ENCODE assay signal across 1 cellular context in the genomic region with DNA sequence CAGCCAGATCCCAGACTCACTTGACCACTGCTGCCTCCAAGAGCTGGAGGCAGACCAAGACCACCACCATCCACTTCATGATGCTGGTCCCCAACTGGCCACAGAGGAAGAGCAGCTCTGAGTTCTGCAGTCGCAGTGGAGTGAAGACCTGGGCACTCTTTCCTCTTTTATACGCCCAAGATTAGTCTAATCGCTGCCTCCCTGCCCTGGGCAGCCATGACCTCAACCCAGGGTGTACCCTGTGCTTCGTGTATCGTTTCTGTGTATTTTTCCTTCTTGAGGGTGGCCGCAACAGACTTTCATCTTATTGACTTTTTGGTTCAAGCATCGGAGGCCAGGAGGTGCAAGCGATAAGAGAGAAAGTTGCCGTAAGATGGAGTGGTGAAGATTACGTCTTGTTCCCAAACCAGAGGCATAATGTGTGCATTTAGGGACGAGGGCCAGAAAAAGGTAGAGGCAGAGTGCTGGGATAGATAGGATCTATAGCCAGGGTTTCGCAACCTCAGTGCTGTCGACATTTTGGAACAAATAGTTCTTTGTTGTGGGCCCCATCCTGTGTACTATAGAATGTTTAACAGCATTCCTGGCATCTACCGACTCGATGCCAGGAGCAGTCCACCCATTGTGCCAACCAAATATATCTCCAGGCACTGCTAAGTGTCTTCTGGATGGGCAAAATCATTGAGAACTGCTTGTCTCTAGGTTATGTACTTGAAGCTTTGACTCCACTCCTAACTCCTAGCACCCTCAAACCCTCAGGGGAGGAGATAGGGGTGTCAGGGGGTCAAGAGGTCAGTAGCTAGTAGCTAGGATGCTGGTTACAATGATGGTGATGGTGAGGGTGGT.
A peak's percentile ranks its signal among the peaks of the same experiment; 100 is the strongest.
TF ChIP-seq lines count a peak whose summit lies in the region.

A gene (minus strand): TSS at position 142 of the 846 bp plus-strand sequence. CDS start 63 bp downstream, at position 79.

TF ChIP-seq in HepG2, 621 proteins besides CTCF, POLR2A, EP300 and RAD21 (continued from another document and continues in another):
- TF ChIP-seq POLR2G (IDR thresholded peaks at IDR 0.05; ENCODE audit: low read depth, low read length) (peak; percentile 84), ZC3H13 (CRISPR knock-in tag; IDR thresholded peaks at IDR 0.05) (peak; percentile 55), KAT2B (IDR thresholded peaks at IDR 0.05; ENCODE audit: borderline replicate concordance, low read depth, low read length) (no peak), ZNF747 (CRISPR knock-in tag; IDR thresholded peaks at IDR 0.05; ENCODE audit: borderline replicate concordance) (peak; percentile 75), NFKBIZ (CRISPR knock-in tag; IDR thresholded peaks at IDR 0.05) (peak; percentile 56; the same call in 1 of the 2 replicates), SALL2 (CRISPR knock-in tag; IDR thresholded peaks at IDR 0.05) (0 out of 2 replicates have a peak, but pooled peaks have one; percentile 62), RFXANK (CRISPR knock-in tag; IDR thresholded peaks at IDR 0.05) (no peak), ZNF7 (CRISPR knock-in tag; IDR thresholded peaks at IDR 0.05) (no peak), ZNF589 (CRISPR knock-in tag; conservative IDR thresholded peaks at IDR 0.05) (0 out of 2 replicates have a peak, but pooled peaks have one; percentile 30), POLR2AphosphoS5 (IDR thresholded peaks at IDR 0.05; ENCODE audit: low read depth, low read length) (peak; percentile 62; the same call in 1 of the 2 replicates), ZNF652 (CRISPR knock-in tag; IDR thresholded peaks at IDR 0.05; ENCODE audit: borderline replicate concordance, low read depth) (no peak), RFX3 (CRISPR knock-in tag; IDR thresholded peaks at IDR 0.05) (no peak), ELF4 (CRISPR knock-in tag; IDR thresholded peaks at IDR 0.05; ENCODE audit: borderline replicate concordance) (no peak), CHD4 (IDR thresholded peaks at IDR 0.05; ENCODE audit: borderline replicate concordance, low read length) (peak; percentile 94), CAMTA2 (CRISPR knock-in tag; IDR thresholded peaks at IDR 0.05; ENCODE audit: borderline replicate concordance) (no peak), ZNF333 (CRISPR knock-in tag; IDR thresholded peaks at IDR 0.05; ENCODE audit: borderline replicate concordance) (no peak), NCOA2 (CRISPR knock-in tag; IDR thresholded peaks at IDR 0.05) (peak; percentile 95), NONO (IDR thresholded peaks at IDR 0.05) (no peak), NONO (CRISPR knock-in tag; conservative IDR thresholded peaks at IDR 0.05) (peak; percentile 97), ELF3 (CRISPR knock-in tag; IDR thresholded peaks at IDR 0.05) (peak; percentile 64), SMC3 (IDR thresholded peaks at IDR 0.05; ENCODE audit: low read length) (peak; percentile 40), HMG20A (CRISPR knock-in tag; IDR thresholded peaks at IDR 0.05; ENCODE audit: borderline replicate concordance) (peak; percentile 88), SIN3B (IDR thresholded peaks at IDR 0.05; ENCODE audit: low read length) (no peak), TCF12 (IDR thresholded peaks at IDR 0.05) (no peak), TCF12 (CRISPR knock-in tag; IDR thresholded peaks at IDR 0.05) (0 out of 2 replicates have a peak, but pooled peaks have one; percentile 66), ZNF768 (CRISPR knock-in tag; IDR thresholded peaks at IDR 0.05) (peak; percentile 54), RFX1 (IDR thresholded peaks at IDR 0.05) (no peak), ZNF891 (CRISPR knock-in tag; IDR thresholded peaks at IDR 0.05) (peak; percentile 90; the same call in 1 of the 2 replicates), TRIM24 (CRISPR knock-in tag; IDR thresholded peaks at IDR 0.05) (peak; percentile 53; the same call in 1 of the 2 replicates), ZSCAN25 (CRISPR knock-in tag; IDR thresholded peaks at IDR 0.05) (no peak; the same call in 1 of the 2 replicates), ZNF224 (CRISPR knock-in tag; IDR thresholded peaks at IDR 0.05) (peak; percentile 84; the same call in 1 of the 2 replicates)
- TF ChIP-seq, protein P1, sequence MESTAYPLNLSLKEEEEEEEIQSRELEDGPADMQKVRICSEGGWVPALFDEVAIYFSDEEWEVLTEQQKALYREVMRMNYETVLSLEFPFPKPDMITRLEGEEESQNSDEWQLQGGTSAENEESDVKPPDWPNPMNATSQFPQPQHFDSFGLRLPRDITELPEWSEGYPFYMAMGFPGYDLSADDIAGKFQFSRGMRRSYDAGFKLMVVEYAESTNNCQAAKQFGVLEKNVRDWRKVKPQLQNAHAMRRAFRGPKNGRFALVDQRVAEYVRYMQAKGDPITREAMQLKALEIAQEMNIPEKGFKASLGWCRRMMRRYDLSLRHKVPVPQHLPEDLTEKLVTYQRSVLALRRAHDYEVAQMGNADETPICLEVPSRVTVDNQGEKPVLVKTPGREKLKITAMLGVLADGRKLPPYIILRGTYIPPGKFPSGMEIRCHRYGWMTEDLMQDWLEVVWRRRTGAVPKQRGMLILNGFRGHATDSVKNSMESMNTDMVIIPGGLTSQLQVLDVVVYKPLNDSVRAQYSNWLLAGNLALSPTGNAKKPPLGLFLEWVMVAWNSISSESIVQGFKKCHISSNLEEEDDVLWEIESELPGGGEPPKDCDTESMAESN (CRISPR knock-in tag; conservative IDR thresholded peaks at IDR 0.05) = peak; percentile 90
- TF ChIP-seq, protein P2, sequence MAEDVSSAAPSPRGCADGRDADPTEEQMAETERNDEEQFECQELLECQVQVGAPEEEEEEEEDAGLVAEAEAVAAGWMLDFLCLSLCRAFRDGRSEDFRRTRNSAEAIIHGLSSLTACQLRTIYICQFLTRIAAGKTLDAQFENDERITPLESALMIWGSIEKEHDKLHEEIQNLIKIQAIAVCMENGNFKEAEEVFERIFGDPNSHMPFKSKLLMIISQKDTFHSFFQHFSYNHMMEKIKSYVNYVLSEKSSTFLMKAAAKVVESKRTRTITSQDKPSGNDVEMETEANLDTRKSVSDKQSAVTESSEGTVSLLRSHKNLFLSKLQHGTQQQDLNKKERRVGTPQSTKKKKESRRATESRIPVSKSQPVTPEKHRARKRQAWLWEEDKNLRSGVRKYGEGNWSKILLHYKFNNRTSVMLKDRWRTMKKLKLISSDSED (CRISPR knock-in tag; IDR thresholded peaks at IDR 0.05) = no peak
- TF ChIP-seq, protein P3, sequence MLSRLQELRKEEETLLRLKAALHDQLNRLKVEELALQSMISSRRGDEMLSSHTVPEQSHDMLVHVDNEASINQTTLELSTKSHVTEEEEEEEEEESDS (CRISPR knock-in tag; IDR thresholded peaks at IDR 0.05; ENCODE audit: borderline replicate concordance) = peak; percentile 92; the same call in 1 of the 2 replicates
- TF ChIP-seq, protein P4, sequence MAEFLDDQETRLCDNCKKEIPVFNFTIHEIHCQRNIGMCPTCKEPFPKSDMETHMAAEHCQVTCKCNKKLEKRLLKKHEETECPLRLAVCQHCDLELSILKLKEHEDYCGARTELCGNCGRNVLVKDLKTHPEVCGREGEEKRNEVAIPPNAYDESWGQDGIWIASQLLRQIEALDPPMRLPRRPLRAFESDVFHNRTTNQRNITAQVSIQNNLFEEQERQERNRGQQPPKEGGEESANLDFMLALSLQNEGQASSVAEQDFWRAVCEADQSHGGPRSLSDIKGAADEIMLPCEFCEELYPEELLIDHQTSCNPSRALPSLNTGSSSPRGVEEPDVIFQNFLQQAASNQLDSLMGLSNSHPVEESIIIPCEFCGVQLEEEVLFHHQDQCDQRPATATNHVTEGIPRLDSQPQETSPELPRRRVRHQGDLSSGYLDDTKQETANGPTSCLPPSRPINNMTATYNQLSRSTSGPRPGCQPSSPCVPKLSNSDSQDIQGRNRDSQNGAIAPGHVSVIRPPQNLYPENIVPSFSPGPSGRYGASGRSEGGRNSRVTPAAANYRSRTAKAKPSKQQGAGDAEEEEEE (CRISPR knock-in tag; IDR thresholded peaks at IDR 0.05; ENCODE audit: borderline replicate concordance) = no peak
- TF ChIP-seq, protein P5, sequence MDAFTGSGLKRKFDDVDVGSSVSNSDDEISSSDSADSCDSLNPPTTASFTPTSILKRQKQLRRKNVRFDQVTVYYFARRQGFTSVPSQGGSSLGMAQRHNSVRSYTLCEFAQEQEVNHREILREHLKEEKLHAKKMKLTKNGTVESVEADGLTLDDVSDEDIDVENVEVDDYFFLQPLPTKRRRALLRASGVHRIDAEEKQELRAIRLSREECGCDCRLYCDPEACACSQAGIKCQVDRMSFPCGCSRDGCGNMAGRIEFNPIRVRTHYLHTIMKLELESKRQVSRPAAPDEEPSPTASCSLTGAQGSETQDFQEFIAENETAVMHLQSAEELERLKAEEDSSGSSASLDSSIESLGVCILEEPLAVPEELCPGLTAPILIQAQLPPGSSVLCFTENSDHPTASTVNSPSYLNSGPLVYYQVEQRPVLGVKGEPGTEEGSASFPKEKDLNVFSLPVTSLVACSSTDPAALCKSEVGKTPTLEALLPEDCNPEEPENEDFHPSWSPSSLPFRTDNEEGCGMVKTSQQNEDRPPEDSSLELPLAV (CRISPR knock-in tag; conservative IDR thresholded peaks at IDR 0.05; ENCODE audit: low read depth) = no peak
- TF ChIP-seq, protein P6, sequence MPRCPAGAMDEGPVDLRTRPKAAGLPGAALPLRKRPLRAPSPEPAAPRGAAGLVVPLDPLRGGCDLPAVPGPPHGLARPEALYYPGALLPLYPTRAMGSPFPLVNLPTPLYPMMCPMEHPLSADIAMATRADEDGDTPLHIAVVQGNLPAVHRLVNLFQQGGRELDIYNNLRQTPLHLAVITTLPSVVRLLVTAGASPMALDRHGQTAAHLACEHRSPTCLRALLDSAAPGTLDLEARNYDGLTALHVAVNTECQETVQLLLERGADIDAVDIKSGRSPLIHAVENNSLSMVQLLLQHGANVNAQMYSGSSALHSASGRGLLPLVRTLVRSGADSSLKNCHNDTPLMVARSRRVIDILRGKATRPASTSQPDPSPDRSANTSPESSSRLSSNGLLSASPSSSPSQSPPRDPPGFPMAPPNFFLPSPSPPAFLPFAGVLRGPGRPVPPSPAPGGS (CRISPR knock-in tag; IDR thresholded peaks at IDR 0.05) = peak; percentile 87
- TF ChIP-seq, protein P7, sequence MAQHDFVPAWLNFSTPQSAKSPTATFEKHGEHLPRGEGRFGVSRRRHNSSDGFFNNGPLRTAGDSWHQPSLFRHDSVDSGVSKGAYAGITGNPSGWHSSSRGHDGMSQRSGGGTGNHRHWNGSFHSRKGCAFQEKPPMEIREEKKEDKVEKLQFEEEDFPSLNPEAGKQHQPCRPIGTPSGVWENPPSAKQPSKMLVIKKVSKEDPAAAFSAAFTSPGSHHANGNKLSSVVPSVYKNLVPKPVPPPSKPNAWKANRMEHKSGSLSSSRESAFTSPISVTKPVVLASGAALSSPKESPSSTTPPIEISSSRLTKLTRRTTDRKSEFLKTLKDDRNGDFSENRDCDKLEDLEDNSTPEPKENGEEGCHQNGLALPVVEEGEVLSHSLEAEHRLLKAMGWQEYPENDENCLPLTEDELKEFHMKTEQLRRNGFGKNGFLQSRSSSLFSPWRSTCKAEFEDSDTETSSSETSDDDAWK (CRISPR knock-in tag; IDR thresholded peaks at IDR 0.05) = no peak
- TF ChIP-seq, protein P8, sequence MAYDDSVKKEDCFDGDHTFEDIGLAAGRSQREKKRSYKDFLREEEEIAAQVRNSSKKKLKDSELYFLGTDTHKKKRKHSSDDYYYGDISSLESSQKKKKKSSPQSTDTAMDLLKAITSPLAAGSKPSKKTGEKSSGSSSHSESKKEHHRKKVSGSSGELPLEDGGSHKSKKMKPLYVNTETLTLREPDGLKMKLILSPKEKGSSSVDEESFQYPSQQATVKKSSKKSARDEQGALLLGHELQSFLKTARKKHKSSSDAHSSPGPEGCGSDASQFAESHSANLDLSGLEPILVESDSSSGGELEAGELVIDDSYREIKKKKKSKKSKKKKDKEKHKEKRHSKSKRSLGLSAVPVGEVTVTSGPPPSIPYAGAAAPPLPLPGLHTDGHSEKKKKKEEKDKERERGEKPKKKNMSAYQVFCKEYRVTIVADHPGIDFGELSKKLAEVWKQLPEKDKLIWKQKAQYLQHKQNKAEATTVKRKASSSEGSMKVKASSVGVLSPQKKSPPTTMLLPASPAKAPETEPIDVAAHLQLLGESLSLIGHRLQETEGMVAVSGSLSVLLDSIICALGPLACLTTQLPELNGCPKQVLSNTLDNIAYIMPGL (CRISPR knock-in tag; IDR thresholded peaks at IDR 0.05; ENCODE audit: borderline replicate concordance in 1 of 2, low read depth in 1 of 2) = peak; percentile 30 to 63; a peak in 1 of 4 replicates
- TF ChIP-seq, protein P9, sequence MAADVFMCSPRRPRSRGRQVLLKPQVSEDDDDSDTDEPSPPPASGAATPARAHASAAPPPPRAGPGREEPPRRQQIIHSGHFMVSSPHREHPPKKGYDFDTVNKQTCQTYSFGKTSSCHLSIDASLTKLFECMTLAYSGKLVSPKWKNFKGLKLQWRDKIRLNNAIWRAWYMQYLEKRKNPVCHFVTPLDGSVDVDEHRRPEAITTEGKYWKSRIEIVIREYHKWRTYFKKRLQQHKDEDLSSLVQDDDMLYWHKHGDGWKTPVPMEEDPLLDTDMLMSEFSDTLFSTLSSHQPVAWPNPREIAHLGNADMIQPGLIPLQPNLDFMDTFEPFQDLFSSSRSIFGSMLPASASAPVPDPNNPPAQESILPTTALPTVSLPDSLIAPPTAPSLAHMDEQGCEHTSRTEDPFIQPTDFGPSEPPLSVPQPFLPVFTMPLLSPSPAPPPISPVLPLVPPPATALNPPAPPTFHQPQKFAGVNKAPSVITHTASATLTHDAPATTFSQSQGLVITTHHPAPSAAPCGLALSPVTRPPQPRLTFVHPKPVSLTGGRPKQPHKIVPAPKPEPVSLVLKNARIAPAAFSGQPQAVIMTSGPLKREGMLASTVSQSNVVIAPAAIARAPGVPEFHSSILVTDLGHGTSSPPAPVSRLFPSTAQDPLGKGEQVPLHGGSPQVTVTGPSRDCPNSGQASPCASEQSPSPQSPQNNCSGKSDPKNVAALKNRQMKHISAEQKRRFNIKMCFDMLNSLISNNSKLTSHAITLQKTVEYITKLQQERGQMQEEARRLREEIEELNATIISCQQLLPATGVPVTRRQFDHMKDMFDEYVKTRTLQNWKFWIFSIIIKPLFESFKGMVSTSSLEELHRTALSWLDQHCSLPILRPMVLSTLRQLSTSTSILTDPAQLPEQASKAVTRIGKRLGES (CRISPR knock-in tag; IDR thresholded peaks at IDR 0.05; ENCODE audit: borderline replicate concordance) = no peak
- TF ChIP-seq, protein P10, sequence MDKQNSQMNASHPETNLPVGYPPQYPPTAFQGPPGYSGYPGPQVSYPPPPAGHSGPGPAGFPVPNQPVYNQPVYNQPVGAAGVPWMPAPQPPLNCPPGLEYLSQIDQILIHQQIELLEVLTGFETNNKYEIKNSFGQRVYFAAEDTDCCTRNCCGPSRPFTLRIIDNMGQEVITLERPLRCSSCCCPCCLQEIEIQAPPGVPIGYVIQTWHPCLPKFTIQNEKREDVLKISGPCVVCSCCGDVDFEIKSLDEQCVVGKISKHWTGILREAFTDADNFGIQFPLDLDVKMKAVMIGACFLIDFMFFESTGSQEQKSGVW (CRISPR knock-in tag; IDR thresholded peaks at IDR 0.05; ENCODE audit: borderline replicate concordance) = no peak
- TF ChIP-seq, protein P11, sequence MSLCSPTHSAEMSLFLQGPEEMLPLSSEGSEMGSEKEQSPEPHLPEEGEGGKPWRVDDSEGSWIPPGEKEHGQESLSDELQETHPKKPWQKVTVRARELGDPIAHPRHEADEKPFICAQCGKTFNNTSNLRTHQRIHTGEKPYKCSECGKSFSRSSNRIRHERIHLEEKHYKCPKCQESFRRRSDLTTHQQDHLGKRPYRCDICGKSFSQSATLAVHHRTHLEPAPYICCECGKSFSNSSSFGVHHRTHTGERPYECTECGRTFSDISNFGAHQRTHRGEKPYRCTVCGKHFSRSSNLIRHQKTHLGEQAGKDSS (CRISPR knock-in tag; IDR thresholded peaks at IDR 0.05; ENCODE audit: borderline replicate concordance, low read depth) = peak; percentile 83
- TF ChIP-seq, protein P12, sequence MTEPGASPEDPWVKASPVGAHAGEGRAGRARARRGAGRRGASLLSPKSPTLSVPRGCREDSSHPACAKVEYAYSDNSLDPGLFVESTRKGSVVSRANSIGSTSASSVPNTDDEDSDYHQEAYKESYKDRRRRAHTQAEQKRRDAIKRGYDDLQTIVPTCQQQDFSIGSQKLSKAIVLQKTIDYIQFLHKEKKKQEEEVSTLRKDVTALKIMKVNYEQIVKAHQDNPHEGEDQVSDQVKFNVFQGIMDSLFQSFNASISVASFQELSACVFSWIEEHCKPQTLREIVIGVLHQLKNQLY (CRISPR knock-in tag; IDR thresholded peaks at IDR 0.05) = no peak
